ENCODE assay signal across 20 cellular contexts in genomic region chr1:31514117-31514516, GRCh38.
A peak's percentile ranks its signal among the peaks of the same experiment; 100 is the strongest.
DNase-seq lines count a peak whose midpoint lies in the region; ATAC-seq and TF ChIP-seq lines count a peak whose summit lies in the region.
"Had no signal": no experiment of that assay in that cellular context is flagged by ENCODE, and none has a peak within 500 bp of the region (broad histone marks: within the 10 kb centered on the region; RNA-seq: fewer than 3 reads in every experiment).

No MANE protein-coding gene starts in this region.

- peaks cover 6% of the 10 kb centered on the region for H3K36me3 Mint-ChIP-seq in Caco-2 (ENCODE audit: insufficient read depth, unreplicated experiment)
- no peaks in the 10 kb centered on the region for H3K36me3 Mint-ChIP-seq in chondrocyte (ENCODE audit: low read depth)

- intact Hi-C loops in Caco-2 (cut with micrococcal nuclease; ENCODE audit: unreplicated experiment) (no loop called here), right lobe of liver (cut with DNase I) (no loop called here)

- POLR2A ChIA-PET in Caco-2 (lab: Charles Lee), result no interaction called here

- H3K36me3 ChIP-seq in Caco-2 (ENCODE audit: control insufficient read depth, insufficient read depth, low read length), result no peaks in the 10 kb centered on the region
- H3K36me3 ChIP-seq in H7 (replicated peaks; ENCODE audit: control insufficient read depth, insufficient read depth, low read length), result no peaks in the 10 kb centered on the region
- H3K36me3 ChIP-seq in right lobe of liver, result no peaks in the 10 kb centered on the region

- WGBS in right lobe of liver (ENCODE audit: insufficient coverage, low coverage, low lambda C conversion rate, missing lambda C conversion rate), result 70% methylated on average over 2 of the region's 5 CpGs

- H3K4me3 Mint-ChIP-seq in Caco-2 (ENCODE audit: unreplicated experiment) (no peak overlapping the region), chondrocyte (ENCODE audit: unreplicated experiment) (no peak overlapping the region)
- H3K4me3 Mint-ChIP-seq: CD4-positive, alpha-beta T cell; HFFc6; IgD-negative memory B cell had no signal

- DNase-seq in Caco-2 (no peak), H7 (peak; percentile 40), chondrocyte (ENCODE audit: low spot score) (peak; percentile 64), right lobe of liver (no peak), NCI-H748 (lab: John Stamatoyannopoulos, UW; ENCODE audit: unreplicated experiment) (no peak), NCI-H1436 (lab: John Stamatoyannopoulos, UW) (no peak)
- DNase-seq in activated CD8-positive, alpha-beta memory T cell treated with anti-CD3 and anti-CD28 coated beads for 24 hours, result no peak
- DNase-seq: AML-193; CD4-positive, alpha-beta T cell; DMS153; DMS79; GF-D8; GOT3; HCEC 1CT; HFFc6; Kasumi-1; KG1 had no signal

- H3K4me1 ChIP-seq in Caco-2 (peaks cover 36% of the 10 kb centered on the region), right lobe of liver (peaks cover 0 to 43% (median 9%) of the 10 kb centered on the region in 4 donors)

- peak overlapping the region; percentile 94 for H3K27ac Mint-ChIP-seq in Caco-2 (ENCODE audit: unreplicated experiment)
- no peak overlapping the region for H3K27ac Mint-ChIP-seq in chondrocyte (ENCODE audit: unreplicated experiment)
- H3K27ac Mint-ChIP-seq: CD4-positive, alpha-beta T cell; HFFc6; IgD-negative memory B cell had no signal

- BruUV-seq in Caco-2 (replicated peaks; lab: Mats Ljungman, UMichigan), result no TSS peak

- H3K4me1 Mint-ChIP-seq in Caco-2 (ENCODE audit: low read depth, unreplicated experiment) (peaks cover 36% of the 10 kb centered on the region), chondrocyte (ENCODE audit: low read depth) (peaks cover 5% of the 10 kb centered on the region)

- CTCF ChIA-PET in Caco-2 (lab: Charles Lee), result no interaction called here

- H3K27me3 ChIP-seq in Caco-2 (replicated peaks; ENCODE audit: control insufficient read depth, insufficient read depth, low read length), result no peaks in the 10 kb centered on the region
- H3K27me3 ChIP-seq in H7 (ENCODE audit: control insufficient read depth, insufficient read depth, low read length), result no peaks in the 10 kb centered on the region
- H3K27me3 ChIP-seq in right lobe of liver, result no peaks in the 10 kb centered on the region

- H3K27me3 Mint-ChIP-seq in Caco-2 (ENCODE audit: insufficient read depth, unreplicated experiment) (no peaks in the 10 kb centered on the region), chondrocyte (ENCODE audit: low read depth) (peaks cover 14% of the 10 kb centered on the region)
- H3K27me3 Mint-ChIP-seq: CD4-positive, alpha-beta T cell had no signal

- ATAC-seq in right lobe of liver (no peak), GM21723 (IDR thresholded peaks at IDR 0.05; ENCODE audit: unreplicated experiment) (no peak)

- H3K9me3 Mint-ChIP-seq in Caco-2 (ENCODE audit: unreplicated experiment), result no peaks in the 10 kb centered on the region
- no peaks in the 10 kb centered on the region for H3K9me3 Mint-ChIP-seq in chondrocyte (ENCODE audit: low read depth)
- H3K9me3 Mint-ChIP-seq: CD4-positive, alpha-beta T cell; HFFc6 had no signal

- TF ChIP-seq POLR2A in right lobe of liver (IDR thresholded peaks at IDR 0.05), result no peak

- TF ChIP-seq CTCF in Caco-2 (IDR thresholded peaks at IDR 0.05; ENCODE audit: insufficient read depth in 1 of 2, low read depth in 1 of 2, low read length in 1 of 2, severe bottlenecking in 1 of 2, unreplicated experiment in 1 of 2), result no peak
- no peak for TF ChIP-seq CTCF in chondrocyte (IDR thresholded peaks at IDR 0.05)
- no peak for TF ChIP-seq CTCF in right lobe of liver (IDR thresholded peaks at IDR 0.05)

- peak overlapping the region in 2 of 3 donors; percentile 73 to 79 for H3K27ac ChIP-seq in right lobe of liver
- H3K27ac ChIP-seq: C4-2B had no signal

- H3K4me3 ChIP-seq in Caco-2 (ENCODE audit: low read depth, low read length) (no peak overlapping the region), H7 (ENCODE audit: insufficient read depth, low read depth, low read length) (no peak overlapping the region), right lobe of liver (no peak overlapping the region)

- H3K9me3 ChIP-seq in Caco-2, result no peaks in the 10 kb centered on the region; the same call in 1 of the 2 replicates
- no peaks in the 10 kb centered on the region for H3K9me3 ChIP-seq in right lobe of liver

Comparison
In these comparisons a context has a peak if more than half of its experiments do, and no peak if none do; other contexts are left out.
1. DNase-seq: peak in H7 (single experiment) and chondrocyte (single experiment); none in Caco-2 (0 of 2), right lobe of liver (0 of 3), NCI-H748 (single experiment), activated CD8-positive, alpha-beta memory T cell treated with anti-CD3 and anti-CD28 coated beads for 24 hours (single experiment) and NCI-H1436 (single experiment).